Comparison of ENCODE assay signal across 21 cellular contexts in the genomic region with DNA sequence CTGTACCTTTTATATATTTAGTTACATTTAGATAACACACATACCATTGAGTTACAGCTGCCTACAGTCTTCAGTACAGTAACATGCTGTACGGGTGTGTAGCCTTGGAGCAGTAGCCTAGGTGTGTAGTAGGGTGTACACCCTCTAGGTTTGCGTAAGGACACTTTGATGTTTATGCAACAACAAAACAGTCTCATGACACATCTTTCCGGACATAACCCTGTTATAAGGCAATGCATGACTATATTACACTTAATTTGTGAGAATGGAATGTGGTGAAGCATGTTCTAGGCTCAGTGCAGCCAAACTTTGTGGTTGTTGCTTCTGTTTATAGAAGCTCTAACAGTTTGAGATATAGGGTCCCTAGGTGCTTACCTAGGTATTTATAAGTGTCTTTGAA.
"Had no signal": no experiment of that assay in that cellular context is flagged by ENCODE, and none has a peak within 500 bp of the region (broad histone marks: within the 10 kb centered on the region; RNA-seq: fewer than 3 reads in every experiment).

No MANE protein-coding gene starts in this region.

- ATAC-seq: activated CD4-positive, alpha-beta T cell treated with anti-CD3 and anti-CD28 coated beads for 36 hours; activated CD8-positive, alpha-beta T cell treated with anti-CD3 and anti-CD28 coated beads for 36 hours; activated naive CD4-positive, alpha-beta T cell treated with anti-CD3 and anti-CD28 coated beads, Interleukin-2, amount 50 U/mL, for 72 hours; activated T-cell treated with anti-CD3 and anti-CD28 coated beads, Interleukin-2, amount 50 U/mL, for 4 hours; gastrocnemius medialis; heart left ventricle; left cardiac atrium; naive thymus-derived CD8-positive, alpha-beta T cell; pancreas; stimulated activated memory B cell treated with anti-CD40 and anti-IgM and Interleukin-4, amounts not matched to agents 10 μg/mL and 1 μg/mL and 100 μg/mL, for 72 hours; T-cell had no signal

- H3K36me3 ChIP-seq: gastrocnemius medialis, heart left ventricle, pancreas, tibial artery had no signal

- H3K9me3 ChIP-seq: gastrocnemius medialis, heart left ventricle, pancreas, tibial artery had no signal

- H3K27me3 ChIP-seq: gastrocnemius medialis, heart left ventricle, pancreas, tibial artery had no signal

- H3K27ac ChIP-seq: gastrocnemius medialis, heart left ventricle, pancreas, SK-N-MC, tibial artery had no signal

- DNase-seq: activated CD4-positive, alpha-beta T cell treated with anti-CD3 and anti-CD28 coated beads for 36 hours; activated CD8-positive, alpha-beta T cell treated with anti-CD3 and anti-CD28 coated beads for 36 hours; activated gamma-delta T cell; activated T-cell treated with anti-CD3 and anti-CD28 coated beads, Interleukin-2, amount 50 U/mL, for 4 hours; amniotic stem cell; central memory CD4-positive, alpha-beta T cell; cortex of kidney; effector CD8-positive, alpha-beta T cell; gastrocnemius medialis; heart left ventricle; immature natural killer cell; left cardiac atrium; naive thymus-derived CD8-positive, alpha-beta T cell; pancreas; stimulated activated CD4-positive, alpha-beta T cell treated with anti-CD3 and anti-CD28 coated beads, Interleukin-2, amount 100 ng/mL, for 48 hours; T-cell; T1000; tibial artery had no signal

- H3K4me1 ChIP-seq: gastrocnemius medialis, heart left ventricle, pancreas, tibial artery had no signal

- H3K4me3 ChIP-seq: gastrocnemius medialis, heart left ventricle, pancreas, SK-N-MC, tibial artery had no signal
